In genomic region chr14:70907172-70907995, GRCh38 we compare ENCODE assay signal across 8 cellular contexts. TPM values are rescaled to one million over a fixed set of nuclear protein-coding genes. Genes with fewer than 3 reads are reported as not detected.
A peak's percentile ranks its signal among the peaks of the same experiment; 100 is the strongest.
DNase-seq lines count a peak whose midpoint lies in the region; ATAC-seq and TF ChIP-seq lines count a peak whose summit lies in the region.

Gene PCNX1 (plus strand): TSS chr14:70907459. CDS start chr14:70907851, 392 bp downstream.

- peaks cover 47 to 50% of the 10 kb centered on the region in 2 donors for H3K4me1 Mint-ChIP-seq in immature natural killer cell

- H3K27me3 ChIP-seq in A673 (replicated peaks; ENCODE audit: insufficient read depth, low read depth, low read length, poor library complexity), result no peaks in the 10 kb centered on the region
- H3K27me3 ChIP-seq in mammary epithelial cell (ENCODE audit: insufficient read depth, low read length), result no peaks in the 10 kb centered on the region
- no peaks in the 10 kb centered on the region for H3K27me3 ChIP-seq in spleen (replicated peaks in 1 of 7)

- TF ChIP-seq CTCF in A673 (conservative IDR thresholded peaks at IDR 0.05; ENCODE audit: low read depth, low read length) (peak; percentile 68), WI38 (IDR thresholded peaks at IDR 0.05; ENCODE audit: low read depth, low read length) (peak; percentile 71), mammary epithelial cell (conservative IDR thresholded peaks at IDR 0.05 in 1 of 2, IDR thresholded peaks at IDR 0.05 in 1 of 2; ENCODE audit: extremely low read depth in 1 of 2, insufficient read depth in 1 of 2, low read depth in 1 of 2, low read length in 2 of 2) (peak; percentile 46 to 73), spleen (IDR thresholded peaks at IDR 0.05 in 8 of 11, conservative IDR thresholded peaks at IDR 0.05 in 3 of 11) (peak; percentile 39 to 96 (median 90))

- H3K9me3 ChIP-seq in A673 (ENCODE audit: low read depth, low read length, poor library complexity, severe bottlenecking), result no peaks in the 10 kb centered on the region
- no peaks in the 10 kb centered on the region for H3K9me3 ChIP-seq in mammary epithelial cell (replicated peaks; ENCODE audit: insufficient read depth, low read length)
- no peaks in the 10 kb centered on the region for H3K9me3 ChIP-seq in spleen

- H3K36me3 ChIP-seq in A673 (ENCODE audit: insufficient read depth, low read length, poor library complexity, severe bottlenecking) (no peaks in the 10 kb centered on the region), mammary epithelial cell (ENCODE audit: insufficient read depth, low read length) (no peaks in the 10 kb centered on the region), spleen (no peaks in the 10 kb centered on the region)

- H3K4me3 Mint-ChIP-seq in immature natural killer cell, result peak within 1 kb of the TSS; percentile 85 to 95 (median 92)

- peak within 1 kb of the TSS; percentile 94 for H3K4me2 ChIP-seq in mammary epithelial cell (ENCODE audit: insufficient read depth, low read depth, low read length)

- H3K9ac ChIP-seq in mammary epithelial cell (ENCODE audit: insufficient read depth, low read length), result peak within 1 kb of the TSS; percentile 96

- intact Hi-C loops in A673 (cut with micrococcal nuclease; ENCODE audit: unreplicated experiment) (loop anchor here (2.0 to 5.0 kb wide), 4 partner anchors 47 to 91 kb away; no protein-coding TSS in a partner anchor), mammary epithelial cell (cut with micrococcal nuclease) (loop anchor here (1.0 to 5.0 kb wide), 5 partner anchors 16 to 285 kb away; no protein-coding TSS in a partner anchor), spleen (cut with DNase I; ENCODE audit: low total_unique reads) (loop anchor here (5.0 kb wide), 1 partner anchor 65 kb away; no protein-coding TSS in a partner anchor)

- peaks cover 55% of the 10 kb centered on the region for H3K79me2 ChIP-seq in mammary epithelial cell (ENCODE audit: insufficient read depth, low read length)

- peak within 1 kb of the TSS; percentile 94 to 99 (median 96) for H3K27ac Mint-ChIP-seq in immature natural killer cell

- peak; percentile 61 for ATAC-seq in GM18861 (IDR thresholded peaks at IDR 0.05; ENCODE audit: unreplicated experiment)
- peak; percentile 67 for ATAC-seq in HG03095 (IDR thresholded peaks at IDR 0.05; ENCODE audit: unreplicated experiment)

- dilution Hi-C loops in mammary epithelial cell (cut with HindIII; ENCODE audit: low sequenced_read_pairs), result no loop called here

- H3K9me3 Mint-ChIP-seq in immature natural killer cell, result no peaks in the 10 kb centered on the region

- DNase-seq in A673 (ENCODE audit: low spot score), result peak; percentile 92
- peak; percentile 72 for DNase-seq in NCI-H2196 treated with DMSO at 0.1 percent for 48 hours (lab: John Stamatoyannopoulos, UW; ENCODE audit: unreplicated experiment)
- peak; percentile 83 for DNase-seq in mammary epithelial cell
- DNase-seq in immature natural killer cell, result peak; percentile 90 to 93 (median 92)
- peak; percentile 98 for DNase-seq in spleen

- peaks cover 56% of the 10 kb centered on the region for H3K4me1 ChIP-seq in A673 (ENCODE audit: insufficient read depth, low read length, poor library complexity, severe bottlenecking)
- peaks cover 27% of the 10 kb centered on the region for H3K4me1 ChIP-seq in mammary epithelial cell (ENCODE audit: insufficient read depth, low read length)
- H3K4me1 ChIP-seq in spleen, result peaks cover 19 to 60% (median 51%) of the 10 kb centered on the region in 6 donors

- POLR2A ChIA-PET in A673 (lab: Charles Lee; ENCODE audit: low non-redundant PET), result interaction anchor here (0.6 kb wide), 1 partner anchor 19 kb away, joined by 5 read pairs; no protein-coding TSS in a partner anchor

- peaks cover 0 to 10% (median 2%) of the 10 kb centered on the region in 3 donors for H3K27me3 Mint-ChIP-seq in immature natural killer cell (ENCODE audit: low read depth in 3 of 3)

- in situ Hi-C loops in mammary epithelial cell (cut with MboI; ENCODE audit: low sequenced_read_pairs in 2 of 2), result loop anchor here in 1 of 2 donors (10.0 kb wide), 1 partner anchor 83 kb away; no protein-coding TSS in a partner anchor

- H3K36me3 Mint-ChIP-seq in immature natural killer cell, result no peaks in the 10 kb centered on the region

- 0% methylated on average over 3 of the region's 101 CpGs for WGBS in mammary epithelial cell (ENCODE audit: low coverage, missing lambda C conversion rate)
- 0 to 2% (median 1%) methylated on average over 12 to 100 of the region's 101 CpGs for WGBS in spleen, 5 donors

- H3K27ac ChIP-seq in A673 (ENCODE audit: low read depth, low read length, poor library complexity, severe bottlenecking) (peak within 1 kb of the TSS; percentile 87), mammary epithelial cell (ENCODE audit: insufficient read depth, low read depth, low read length) (peak within 1 kb of the TSS; percentile 92), spleen (peak within 1 kb of the TSS; percentile 88 to 99 (median 96))

- peak within 1 kb of the TSS; percentile 93 for H3K4me3 ChIP-seq in A673 (ENCODE audit: low read depth, low read length, poor library complexity, severe bottlenecking)
- peak within 1 kb of the TSS; percentile 89 for H3K4me3 ChIP-seq in WI38 (ENCODE audit: low read depth, low read length)
- H3K4me3 ChIP-seq in mammary epithelial cell (replicated peaks in 1 of 3; ENCODE audit: insufficient read depth in 1 of 3, low read depth in 2 of 3, low read length in 3 of 3), result peak within 1 kb of the TSS; percentile 90 to 98 (median 91)
- peak within 1 kb of the TSS; percentile 78 to 97 (median 90) for H3K4me3 ChIP-seq in spleen

- H2AFZ ChIP-seq in mammary epithelial cell (ENCODE audit: low read depth, low read length), result peak within 1 kb of the TSS; percentile 97

- peaks cover 3% of the 10 kb centered on the region for H4K20me1 ChIP-seq in mammary epithelial cell (ENCODE audit: insufficient read depth, low read length)

- BruUV-seq in A673 (replicated peaks; lab: Mats Ljungman, UMichigan) (no TSS peak), mammary epithelial cell (replicated peaks; lab: Mats Ljungman, UMichigan) (no TSS peak)

- TF ChIP-seq POLR2A in spleen (IDR thresholded peaks at IDR 0.05), result peak in 1 of 3 donors; percentile 36

- CTCF ChIA-PET in A673 (lab: Charles Lee) (interaction anchor here (0.6 to 1.3 kb wide), 12 partner anchors 9 to 99 kb away, joined by 3 to 14 read pairs (median 4); no protein-coding TSS in a partner anchor), mammary epithelial cell (lab: Charles Lee; ENCODE audit: low non-redundant PET) (interaction anchor here (0.6 to 0.9 kb wide), 7 partner anchors 18 to 98 kb away, joined by 3 to 8 read pairs (median 5); no protein-coding TSS in a partner anchor)

RNA-seq across cellular contexts. Expression of gene PCNX1, which starts in this region (rescaled TPM):
- total RNA-seq in A673 (2021), result 46.8 and 60.7 TPM in 2 replicates
- total RNA-seq in mammary epithelial cell, result 100 to 1,000 TPM in 1 of 2 donors, 10 to 100 TPM in 1; 67.9 to 112 TPM
- polyA plus RNA-seq in mammary epithelial cell, result 33.9 TPM
- 147 TPM for polyA minus RNA-seq in mammary epithelial cell
- polyA plus RNA-seq in immature natural killer cell, result 10 to 100 TPM in 1 of 3 donors, 1 to 10 TPM in 2; 4.6 to 17.2 (median 4.6) TPM
- 100 to 1,000 TPM in 5 of 7 donors, 10 to 100 TPM in 2; 88.1 to 149 (median 104) TPM for total RNA-seq in spleen
- 1 to 10 TPM; 4.0 to 5.9 (median 5.5) TPM for polyA plus RNA-seq in spleen

Comparison
In these comparisons a context has a peak if more than half of its experiments do, and no peak if none do; other contexts are left out.
1. Peak in every context shown above with its lines: DNase-seq, ATAC-seq, H3K4me3 ChIP-seq and H3K27ac ChIP-seq.